ENCODE assay signal across 1 cellular context in the genomic region with DNA sequence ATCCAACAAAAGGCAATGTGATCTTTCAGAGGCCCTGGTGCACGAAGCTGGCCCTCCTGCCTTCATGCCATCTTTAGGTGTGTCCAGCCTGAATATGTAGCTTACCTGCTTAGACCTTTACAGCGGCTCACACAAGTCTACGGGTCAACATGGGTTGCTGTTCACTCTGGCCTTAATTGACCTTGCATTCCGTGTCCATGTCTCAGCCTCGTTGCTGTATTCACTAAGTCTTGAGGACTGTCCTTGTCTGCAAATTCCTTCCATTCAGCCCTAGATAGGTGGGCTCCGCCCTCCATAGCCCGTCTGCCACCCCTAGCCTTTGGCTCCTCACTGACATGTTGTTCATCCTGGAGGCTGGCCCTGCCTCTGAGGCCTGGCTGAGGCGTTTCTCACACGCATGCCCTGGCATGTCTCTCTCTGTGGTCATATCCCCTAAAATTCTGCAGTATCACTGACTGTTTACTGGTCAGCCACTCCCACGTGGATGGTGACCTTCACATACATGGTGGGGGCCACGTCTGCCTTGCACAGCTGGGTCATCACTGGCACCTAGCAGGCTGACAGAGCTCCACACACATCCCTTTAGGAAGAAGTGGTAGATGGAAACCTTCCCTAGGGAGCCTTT.
TF ChIP-seq lines count a peak whose summit lies in the region.

No MANE protein-coding gene starts in this region.

TF ChIP-seq in H1, 55 proteins besides CTCF, POLR2A, EP300 and RAD21 (continued from another document):
- TF ChIP-seq, protein P1, sequence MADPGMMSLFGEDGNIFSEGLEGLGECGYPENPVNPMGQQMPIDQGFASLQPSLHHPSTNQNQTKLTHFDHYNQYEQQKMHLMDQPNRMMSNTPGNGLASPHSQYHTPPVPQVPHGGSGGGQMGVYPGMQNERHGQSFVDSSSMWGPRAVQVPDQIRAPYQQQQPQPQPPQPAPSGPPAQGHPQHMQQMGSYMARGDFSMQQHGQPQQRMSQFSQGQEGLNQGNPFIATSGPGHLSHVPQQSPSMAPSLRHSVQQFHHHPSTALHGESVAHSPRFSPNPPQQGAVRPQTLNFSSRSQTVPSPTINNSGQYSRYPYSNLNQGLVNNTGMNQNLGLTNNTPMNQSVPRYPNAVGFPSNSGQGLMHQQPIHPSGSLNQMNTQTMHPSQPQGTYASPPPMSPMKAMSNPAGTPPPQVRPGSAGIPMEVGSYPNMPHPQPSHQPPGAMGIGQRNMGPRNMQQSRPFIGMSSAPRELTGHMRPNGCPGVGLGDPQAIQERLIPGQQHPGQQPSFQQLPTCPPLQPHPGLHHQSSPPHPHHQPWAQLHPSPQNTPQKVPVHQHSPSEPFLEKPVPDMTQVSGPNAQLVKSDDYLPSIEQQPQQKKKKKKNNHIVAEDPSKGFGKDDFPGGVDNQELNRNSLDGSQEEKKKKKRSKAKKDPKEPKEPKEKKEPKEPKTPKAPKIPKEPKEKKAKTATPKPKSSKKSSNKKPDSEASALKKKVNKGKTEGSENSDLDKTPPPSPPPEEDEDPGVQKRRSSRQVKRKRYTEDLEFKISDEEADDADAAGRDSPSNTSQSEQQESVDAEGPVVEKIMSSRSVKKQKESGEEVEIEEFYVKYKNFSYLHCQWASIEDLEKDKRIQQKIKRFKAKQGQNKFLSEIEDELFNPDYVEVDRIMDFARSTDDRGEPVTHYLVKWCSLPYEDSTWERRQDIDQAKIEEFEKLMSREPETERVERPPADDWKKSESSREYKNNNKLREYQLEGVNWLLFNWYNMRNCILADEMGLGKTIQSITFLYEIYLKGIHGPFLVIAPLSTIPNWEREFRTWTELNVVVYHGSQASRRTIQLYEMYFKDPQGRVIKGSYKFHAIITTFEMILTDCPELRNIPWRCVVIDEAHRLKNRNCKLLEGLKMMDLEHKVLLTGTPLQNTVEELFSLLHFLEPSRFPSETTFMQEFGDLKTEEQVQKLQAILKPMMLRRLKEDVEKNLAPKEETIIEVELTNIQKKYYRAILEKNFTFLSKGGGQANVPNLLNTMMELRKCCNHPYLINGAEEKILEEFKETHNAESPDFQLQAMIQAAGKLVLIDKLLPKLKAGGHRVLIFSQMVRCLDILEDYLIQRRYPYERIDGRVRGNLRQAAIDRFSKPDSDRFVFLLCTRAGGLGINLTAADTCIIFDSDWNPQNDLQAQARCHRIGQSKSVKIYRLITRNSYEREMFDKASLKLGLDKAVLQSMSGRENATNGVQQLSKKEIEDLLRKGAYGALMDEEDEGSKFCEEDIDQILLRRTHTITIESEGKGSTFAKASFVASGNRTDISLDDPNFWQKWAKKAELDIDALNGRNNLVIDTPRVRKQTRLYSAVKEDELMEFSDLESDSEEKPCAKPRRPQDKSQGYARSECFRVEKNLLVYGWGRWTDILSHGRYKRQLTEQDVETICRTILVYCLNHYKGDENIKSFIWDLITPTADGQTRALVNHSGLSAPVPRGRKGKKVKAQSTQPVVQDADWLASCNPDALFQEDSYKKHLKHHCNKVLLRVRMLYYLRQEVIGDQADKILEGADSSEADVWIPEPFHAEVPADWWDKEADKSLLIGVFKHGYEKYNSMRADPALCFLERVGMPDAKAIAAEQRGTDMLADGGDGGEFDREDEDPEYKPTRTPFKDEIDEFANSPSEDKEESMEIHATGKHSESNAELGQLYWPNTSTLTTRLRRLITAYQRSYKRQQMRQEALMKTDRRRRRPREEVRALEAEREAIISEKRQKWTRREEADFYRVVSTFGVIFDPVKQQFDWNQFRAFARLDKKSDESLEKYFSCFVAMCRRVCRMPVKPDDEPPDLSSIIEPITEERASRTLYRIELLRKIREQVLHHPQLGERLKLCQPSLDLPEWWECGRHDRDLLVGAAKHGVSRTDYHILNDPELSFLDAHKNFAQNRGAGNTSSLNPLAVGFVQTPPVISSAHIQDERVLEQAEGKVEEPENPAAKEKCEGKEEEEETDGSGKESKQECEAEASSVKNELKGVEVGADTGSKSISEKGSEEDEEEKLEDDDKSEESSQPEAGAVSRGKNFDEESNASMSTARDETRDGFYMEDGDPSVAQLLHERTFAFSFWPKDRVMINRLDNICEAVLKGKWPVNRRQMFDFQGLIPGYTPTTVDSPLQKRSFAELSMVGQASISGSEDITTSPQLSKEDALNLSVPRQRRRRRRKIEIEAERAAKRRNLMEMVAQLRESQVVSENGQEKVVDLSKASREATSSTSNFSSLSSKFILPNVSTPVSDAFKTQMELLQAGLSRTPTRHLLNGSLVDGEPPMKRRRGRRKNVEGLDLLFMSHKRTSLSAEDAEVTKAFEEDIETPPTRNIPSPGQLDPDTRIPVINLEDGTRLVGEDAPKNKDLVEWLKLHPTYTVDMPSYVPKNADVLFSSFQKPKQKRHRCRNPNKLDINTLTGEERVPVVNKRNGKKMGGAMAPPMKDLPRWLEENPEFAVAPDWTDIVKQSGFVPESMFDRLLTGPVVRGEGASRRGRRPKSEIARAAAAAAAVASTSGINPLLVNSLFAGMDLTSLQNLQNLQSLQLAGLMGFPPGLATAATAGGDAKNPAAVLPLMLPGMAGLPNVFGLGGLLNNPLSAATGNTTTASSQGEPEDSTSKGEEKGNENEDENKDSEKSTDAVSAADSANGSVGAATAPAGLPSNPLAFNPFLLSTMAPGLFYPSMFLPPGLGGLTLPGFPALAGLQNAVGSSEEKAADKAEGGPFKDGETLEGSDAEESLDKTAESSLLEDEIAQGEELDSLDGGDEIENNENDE (IDR thresholded peaks at IDR 0.05; ENCODE audit: insufficient replicate concordance, low read length): no peak
- TF ChIP-seq, protein P2, sequence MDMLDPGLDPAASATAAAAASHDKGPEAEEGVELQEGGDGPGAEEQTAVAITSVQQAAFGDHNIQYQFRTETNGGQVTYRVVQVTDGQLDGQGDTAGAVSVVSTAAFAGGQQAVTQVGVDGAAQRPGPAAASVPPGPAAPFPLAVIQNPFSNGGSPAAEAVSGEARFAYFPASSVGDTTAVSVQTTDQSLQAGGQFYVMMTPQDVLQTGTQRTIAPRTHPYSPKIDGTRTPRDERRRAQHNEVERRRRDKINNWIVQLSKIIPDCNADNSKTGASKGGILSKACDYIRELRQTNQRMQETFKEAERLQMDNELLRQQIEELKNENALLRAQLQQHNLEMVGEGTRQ (IDR thresholded peaks at IDR 0.05; ENCODE audit: low read length): no peak
- TF ChIP-seq MAFK (IDR thresholded peaks at IDR 0.05; ENCODE audit: low read depth, low read length): no peak
- no peak for TF ChIP-seq SP1 (IDR thresholded peaks at IDR 0.05; ENCODE audit: low read depth, low read length)
- TF ChIP-seq TEAD4 (IDR thresholded peaks at IDR 0.05; ENCODE audit: low read depth, low read length): no peak
- TF ChIP-seq JUND (IDR thresholded peaks at IDR 0.05; ENCODE audit: low read length): no peak
TF ChIP-seq in H1: peak in this region for 0.
